Comparison of ENCODE assay signal across 9 cellular contexts in genomic region chr14:67413806-67414769, GRCh38. TPM values are rescaled to one million over a fixed set of nuclear protein-coding genes. Genes with fewer than 3 reads are reported as not detected.
DNase-seq lines count a peak whose midpoint lies in the region; ATAC-seq and TF ChIP-seq lines count a peak whose summit lies in the region.
"Had no signal": no experiment of that assay in that cellular context is flagged by ENCODE, and none has a peak within 500 bp of the region (broad histone marks: within the 10 kb centered on the region; RNA-seq: fewer than 3 reads in every experiment).

No MANE protein-coding gene starts in this region.

- H3K4me1 ChIP-seq in SK-N-SH (ENCODE audit: control insufficient read depth in 1 of 2, insufficient read depth in 2 of 2, low read depth in 1 of 2, low read length in 1 of 2) = peaks cover 7 to 10% of the 10 kb centered on the region in 2 experiments; a peak in 1 of 4 replicates
- peaks cover 50% of the 10 kb centered on the region for H3K4me1 ChIP-seq in suprapubic skin

- peak; percentile 50 for DNase-seq in activated CD8-positive, alpha-beta memory T cell treated with anti-CD3 and anti-CD28 coated beads, Interleukin-2, amount 10 ng/mL, durations not matched to agents 7 days and 5 days
- DNase-seq in activated CD8-positive, alpha-beta memory T cell treated with anti-CD3 and anti-CD28 coated beads for 24 hours = no peak
- DNase-seq in SK-N-SH (no peak), NCI-H187 treated with DMSO at 0.1 percent for 48 hours (lab: John Stamatoyannopoulos, UW) (no peak), suprapubic skin (ENCODE audit: low spot score in 2 of 2) (no peak)
- peak; percentile 19 to 34 for DNase-seq in stimulated activated CD8-positive, alpha-beta memory T cell treated with anti-CD3 and anti-CD28 coated beads, Interleukin-2, amount 100 ng/mL, for 48 hours (ENCODE audit: low read depth in 2 of 2)

- H3K79me2 ChIP-seq in SK-N-SH (ENCODE audit: insufficient read depth) = no peaks in the 10 kb centered on the region

- TF ChIP-seq POLR2A in suprapubic skin (IDR thresholded peaks at IDR 0.05) = no peak

- TF ChIP-seq EP300 in SK-N-SH (IDR thresholded peaks at IDR 0.05; ENCODE audit: borderline replicate concordance in 1 of 2, low read depth in 1 of 2, low read length in 1 of 2) = 0 out of 4 replicates have a peak, but pooled peaks of 1 of the 2 experiments have one; percentile 17
- TF ChIP-seq EP300 in suprapubic skin (IDR thresholded peaks at IDR 0.05) = no peak

- no peak overlapping the region for H3K27ac Mint-ChIP-seq in activated CD8-positive, alpha-beta memory T cell treated with anti-CD3 and anti-CD28 coated beads, Interleukin-2, amount 10 ng/mL, durations not matched to agents 7 days and 5 days

- no peaks in the 10 kb centered on the region for H4K20me1 ChIP-seq in SK-N-SH (ENCODE audit: insufficient read depth)

- peak overlapping the region in 1 of 2 experiments; percentile 51; a peak in 2 of 4 replicates for H3K27ac ChIP-seq in SK-N-SH (ENCODE audit: low read depth in 2 of 2, low read length in 1 of 2)
- no peak overlapping the region for H3K27ac ChIP-seq in suprapubic skin

- POLR2A ChIA-PET in SK-N-SH (lab: Yijun Ruan, JAX) = no interaction called here

- TF ChIP-seq CTCF in SK-N-SH (IDR thresholded peaks at IDR 0.05) (no peak), suprapubic skin (IDR thresholded peaks at IDR 0.05) (no peak)

- no peak for TF ChIP-seq RAD21 in SK-N-SH (IDR thresholded peaks at IDR 0.05; ENCODE audit: low read length)

- no peak overlapping the region; the same call in 1 of the 2 replicates for H3K9ac ChIP-seq in SK-N-SH

- H3K36me3 ChIP-seq in SK-N-SH (replicated peaks in 1 of 2; ENCODE audit: control insufficient read depth in 1 of 2, insufficient read depth in 2 of 2, low read length in 1 of 2) = no peaks in the 10 kb centered on the region
- no peaks in the 10 kb centered on the region for H3K36me3 ChIP-seq in suprapubic skin

- peak; percentile 63 for ATAC-seq in activated CD8-positive, alpha-beta memory T cell treated with anti-CD3 and anti-CD28 coated beads, Interleukin-2, amount 10 ng/mL, durations not matched to agents 7 days and 5 days
- ATAC-seq in esophagus mucosa (peak; percentile 44), HG03565 (IDR thresholded peaks at IDR 0.05; ENCODE audit: unreplicated experiment) (no peak)

- H3F3A ChIP-seq in SK-N-SH (replicated peaks; ENCODE audit: insufficient read depth) = peaks cover 13% of the 10 kb centered on the region

- no peaks in the 10 kb centered on the region for H3K9me3 Mint-ChIP-seq in activated CD8-positive, alpha-beta memory T cell treated with anti-CD3 and anti-CD28 coated beads, Interleukin-2, amount 10 ng/mL, durations not matched to agents 7 days and 5 days (ENCODE audit: low read depth)
- H3K9me3 Mint-ChIP-seq: central memory CD8-positive, alpha-beta T cell had no signal

- H3K4me2 ChIP-seq in SK-N-SH = peak overlapping the region; percentile 62; the same call in 1 of the 2 replicates

- peak overlapping the region; percentile 86 for H2AFZ ChIP-seq in SK-N-SH (ENCODE audit: low read depth)

- peaks cover 9% of the 10 kb centered on the region for H3K4me1 Mint-ChIP-seq in activated CD8-positive, alpha-beta memory T cell treated with anti-CD3 and anti-CD28 coated beads, Interleukin-2, amount 10 ng/mL, durations not matched to agents 7 days and 5 days

- 28% methylated on average over 3 of the region's 3 CpGs for WGBS in SK-N-SH (ENCODE audit: low lambda C conversion rate)
- WGBS in suprapubic skin = 46% methylated on average over 3 of the region's 3 CpGs

- H3K9me2 ChIP-seq in SK-N-SH = no peaks in the 10 kb centered on the region

- H3K27me3 ChIP-seq in SK-N-SH (ENCODE audit: insufficient read depth) (no peaks in the 10 kb centered on the region), suprapubic skin (peaks cover 11% of the 10 kb centered on the region)

- CTCF ChIA-PET in activated CD8-positive, alpha-beta memory T cell treated with anti-CD3 and anti-CD28 coated beads, Interleukin-2, amount 10 ng/mL, durations not matched to agents 7 days and 5 days (lab: Charles Lee) = interaction anchor here (0.7 to 2.1 kb wide), 4 partner anchors 13 to 290 kb away, joined by 3 to 9 read pairs (median 3); partner anchors contain the start of gene PIGH
- CTCF ChIA-PET in SK-N-SH (lab: Yijun Ruan, JAX) = interaction anchor here (0.7 to 1.7 kb wide), 6 partner anchors 11 to 157 kb away, joined by 3 to 9 read pairs (median 4); no protein-coding TSS in a partner anchor

- H3K27me3 Mint-ChIP-seq in activated CD8-positive, alpha-beta memory T cell treated with anti-CD3 and anti-CD28 coated beads, Interleukin-2, amount 10 ng/mL, durations not matched to agents 7 days and 5 days = peaks cover 14% of the 10 kb centered on the region

- H3K9me3 ChIP-seq in SK-N-SH (no peaks in the 10 kb centered on the region), suprapubic skin (no peaks in the 10 kb centered on the region)

- H3K4me3 Mint-ChIP-seq in activated CD8-positive, alpha-beta memory T cell treated with anti-CD3 and anti-CD28 coated beads, Interleukin-2, amount 10 ng/mL, durations not matched to agents 7 days and 5 days = no peak overlapping the region
- H3K4me3 Mint-ChIP-seq: central memory CD8-positive, alpha-beta T cell had no signal

- H3K4me3 ChIP-seq in SK-N-SH (ENCODE audit: low read depth in 2 of 2, low read length in 1 of 2) (no peak overlapping the region), suprapubic skin (no peak overlapping the region)

- no peaks in the 10 kb centered on the region for H3K36me3 Mint-ChIP-seq in activated CD8-positive, alpha-beta memory T cell treated with anti-CD3 and anti-CD28 coated beads, Interleukin-2, amount 10 ng/mL, durations not matched to agents 7 days and 5 days

TF ChIP-seq in SK-N-SH, 30 proteins besides CTCF, POLR2A, EP300 and RAD21:
- TF ChIP-seq GATA2 (CRISPR knock-in tag; IDR thresholded peaks at IDR 0.05) = no peak
- no peak for TF ChIP-seq FOXJ3 (CRISPR knock-in tag; IDR thresholded peaks at IDR 0.05)
- TF ChIP-seq GABPA (IDR thresholded peaks at IDR 0.05; ENCODE audit: low read depth) = 0 out of 2 replicates have a peak, but pooled peaks have one; percentile 6
- no peak for TF ChIP-seq SMC3 (IDR thresholded peaks at IDR 0.05; ENCODE audit: low read depth, low read length)
- no peak for TF ChIP-seq RFX5 (IDR thresholded peaks at IDR 0.05; ENCODE audit: low read length)
- TF ChIP-seq FOSL2 (IDR thresholded peaks at IDR 0.05; ENCODE audit: borderline replicate concordance, low read depth) = peak; percentile 84
- peak; percentile 58 for TF ChIP-seq JUND (IDR thresholded peaks at IDR 0.05)
- TF ChIP-seq, protein P1, sequence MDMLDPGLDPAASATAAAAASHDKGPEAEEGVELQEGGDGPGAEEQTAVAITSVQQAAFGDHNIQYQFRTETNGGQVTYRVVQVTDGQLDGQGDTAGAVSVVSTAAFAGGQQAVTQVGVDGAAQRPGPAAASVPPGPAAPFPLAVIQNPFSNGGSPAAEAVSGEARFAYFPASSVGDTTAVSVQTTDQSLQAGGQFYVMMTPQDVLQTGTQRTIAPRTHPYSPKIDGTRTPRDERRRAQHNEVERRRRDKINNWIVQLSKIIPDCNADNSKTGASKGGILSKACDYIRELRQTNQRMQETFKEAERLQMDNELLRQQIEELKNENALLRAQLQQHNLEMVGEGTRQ (IDR thresholded peaks at IDR 0.05; ENCODE audit: borderline replicate concordance, low read depth, low read length) = no peak
- peak; percentile 34; the same call in 1 of the 2 replicates for TF ChIP-seq TCF12 (IDR thresholded peaks at IDR 0.05)

RNA-seq across cellular contexts. Expression of gene PLEK2, which starts 2.1 kb away (rescaled TPM):
- total RNA-seq in activated CD8-positive, alpha-beta memory T cell treated with anti-CD3 and anti-CD28 coated beads, Interleukin-2, amount 10 ng/mL, durations not matched to agents 7 days and 5 days = under 1 TPM in 1 of 2 experiments, not detected in 1; 0.44 TPM
- 0.11 and 0.56 TPM in 2 replicates for polyA plus RNA-seq in SK-N-SH (2012; rRNA removed)
- polyA plus RNA-seq in SK-N-SH (2012; cell fraction: cytosol; rRNA removed) = 0.15 and 0.16 TPM in 2 replicates
- 0.11 and 0.20 TPM in 2 replicates for polyA plus RNA-seq in SK-N-SH (2012; cell fraction: nucleus; rRNA removed)
- total RNA-seq in esophagus mucosa (24.5 TPM), suprapubic skin (10 to 100 TPM; 18.1 to 39.7 (median 24.7) TPM)

RNA-seq across cellular contexts. Expression of gene EIF2S1, which starts 54.0 kb away (rescaled TPM):
- 100 to 1,000 TPM; 145 to 189 TPM for total RNA-seq in activated CD8-positive, alpha-beta memory T cell treated with anti-CD3 and anti-CD28 coated beads, Interleukin-2, amount 10 ng/mL, durations not matched to agents 7 days and 5 days
- polyA plus RNA-seq in SK-N-SH (2012; rRNA removed) = 57.2 and 57.7 TPM in 2 replicates
- polyA plus RNA-seq in SK-N-SH (2012; cell fraction: cytosol; rRNA removed) = 85.5 and 141 TPM in 2 replicates
- 14.6 and 26.9 TPM in 2 replicates for polyA plus RNA-seq in SK-N-SH (2012; cell fraction: nucleus; rRNA removed)
- total RNA-seq in esophagus mucosa = 94.2 TPM
- total RNA-seq in suprapubic skin = 10 to 100 TPM; 54.1 to 89.9 (median 60.1) TPM

RNA-seq across cellular contexts. Expression of gene ATP6V1D, which starts 54.5 kb away (rescaled TPM):
- 10 to 100 TPM; 32.4 to 33.5 TPM for total RNA-seq in activated CD8-positive, alpha-beta memory T cell treated with anti-CD3 and anti-CD28 coated beads, Interleukin-2, amount 10 ng/mL, durations not matched to agents 7 days and 5 days
- 39.2 and 51.9 TPM in 2 replicates for polyA plus RNA-seq in SK-N-SH (2012; rRNA removed)
- polyA plus RNA-seq in SK-N-SH (2012; cell fraction: cytosol; rRNA removed) = 63.3 and 74.1 TPM in 2 replicates
- polyA plus RNA-seq in SK-N-SH (2012; cell fraction: nucleus; rRNA removed) = 11.5 and 24.1 TPM in 2 replicates
- total RNA-seq in esophagus mucosa (70.0 TPM), suprapubic skin (100 to 1,000 TPM in 1 of 4 donors, 10 to 100 TPM in 3; 61.0 to 100 (median 83.1) TPM)

Comparison
In these comparisons a context has a peak if more than half of its experiments do, and no peak if none do; other contexts are left out.
1. DNase-seq: peak in activated CD8-positive, alpha-beta memory T cell treated with anti-CD3 and anti-CD28 coated beads, Interleukin-2, amount 10 ng/mL, durations not matched to agents 7 days and 5 days (single experiment) and stimulated activated CD8-positive, alpha-beta memory T cell treated with anti-CD3 and anti-CD28 coated beads, Interleukin-2, amount 100 ng/mL, for 48 hours (2 of 2); none in activated CD8-positive, alpha-beta memory T cell treated with anti-CD3 and anti-CD28 coated beads for 24 hours (single experiment), SK-N-SH (single experiment), NCI-H187 treated with DMSO at 0.1 percent for 48 hours (single experiment) and suprapubic skin (0 of 2).
2. RNA of gene PLEK2, which starts 2.1 kb away (total RNA-seq): 18.1 to 39.7 TPM in suprapubic skin and 24.5 TPM in esophagus mucosa (single experiment); 0.44 TPM in activated CD8-positive, alpha-beta memory T cell treated with anti-CD3 and anti-CD28 coated beads, Interleukin-2, amount 10 ng/mL, durations not matched to agents 7 days and 5 days; every median in the first group is over 10 times any median in the second.